In the genomic region with DNA sequence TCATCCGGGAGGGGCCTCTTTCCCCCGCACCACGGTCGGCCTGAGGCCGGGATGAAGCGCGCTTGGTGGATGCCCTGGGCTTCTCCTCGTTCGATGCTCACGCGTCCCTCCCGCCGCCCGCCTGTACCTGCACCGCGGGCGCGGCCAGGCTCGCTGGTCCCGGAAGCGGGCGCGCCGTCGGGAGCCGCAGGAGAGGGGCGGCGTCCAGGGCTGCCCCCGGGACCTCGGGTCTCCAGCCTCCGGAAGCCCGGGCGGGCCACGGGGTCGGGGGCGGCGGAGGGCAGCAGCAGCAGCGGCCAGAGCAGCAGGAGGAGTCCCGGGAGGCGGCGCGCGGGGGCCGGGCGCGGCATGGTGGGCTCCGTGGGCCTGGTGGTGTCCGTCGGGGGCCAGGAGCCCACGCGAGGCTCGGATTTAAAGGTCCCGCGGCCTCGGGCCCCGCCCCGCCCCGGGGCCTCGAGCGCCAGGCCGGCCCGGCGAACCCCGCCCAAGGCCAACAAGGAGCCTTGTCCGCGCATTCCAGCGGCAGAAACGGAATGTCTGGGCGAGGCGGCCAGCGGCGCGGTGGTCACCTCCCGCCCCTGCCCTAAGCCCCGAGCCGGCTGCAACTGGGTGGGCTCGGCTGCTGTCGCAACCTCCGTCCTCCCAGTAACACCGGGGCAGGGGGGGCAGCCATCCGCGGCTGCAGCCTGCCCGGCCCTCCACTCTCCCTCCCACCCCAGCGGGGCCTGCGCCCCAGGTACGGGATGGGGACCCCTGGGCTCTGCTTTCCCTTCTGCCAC, we compare ENCODE assay signal across 8 cellular contexts. TPM values are rescaled to one million over a fixed set of nuclear protein-coding genes. Genes with fewer than 3 reads are reported as not detected.
DNase-seq lines count a peak whose midpoint lies in the region; ATAC-seq, FAIRE-seq and TF ChIP-seq lines count a peak whose summit lies in the region.

A gene with protein sequence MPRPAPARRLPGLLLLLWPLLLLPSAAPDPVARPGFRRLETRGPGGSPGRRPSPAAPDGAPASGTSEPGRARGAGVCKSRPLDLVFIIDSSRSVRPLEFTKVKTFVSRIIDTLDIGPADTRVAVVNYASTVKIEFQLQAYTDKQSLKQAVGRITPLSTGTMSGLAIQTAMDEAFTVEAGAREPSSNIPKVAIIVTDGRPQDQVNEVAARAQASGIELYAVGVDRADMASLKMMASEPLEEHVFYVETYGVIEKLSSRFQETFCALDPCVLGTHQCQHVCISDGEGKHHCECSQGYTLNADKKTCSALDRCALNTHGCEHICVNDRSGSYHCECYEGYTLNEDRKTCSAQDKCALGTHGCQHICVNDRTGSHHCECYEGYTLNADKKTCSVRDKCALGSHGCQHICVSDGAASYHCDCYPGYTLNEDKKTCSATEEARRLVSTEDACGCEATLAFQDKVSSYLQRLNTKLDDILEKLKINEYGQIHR (minus strand): TSS at position 387 of the 779 bp plus-strand sequence. CDS start 37 bp downstream, at position 350.

- TF ChIP-seq POLR2A in HepG2 (IDR thresholded peaks at IDR 0.05; ENCODE audit: insufficient read depth in 1 of 2, low read depth in 2 of 2, low read length in 2 of 2), result peak in 1 of 2 experiments; percentile 57; a peak in 2 of 4 replicates
- no peak for TF ChIP-seq POLR2A in suprapubic skin (IDR thresholded peaks at IDR 0.05)

- H2AFZ ChIP-seq in HepG2 (ENCODE audit: low read length), result peak within 1 kb of the TSS; percentile 51

- TF ChIP-seq CTCF in choroid plexus epithelial cell (conservative IDR thresholded peaks at IDR 0.05; ENCODE audit: low read depth, low read length) (no peak), HepG2 (CRISPR knock-in tag; IDR thresholded peaks at IDR 0.05) (no peak), suprapubic skin (IDR thresholded peaks at IDR 0.05) (no peak)

- H3K4me1 ChIP-seq in HepG2 (ENCODE audit: insufficient read depth, low read length) (peaks cover 85% of the 10 kb centered on the region), suprapubic skin (peaks cover 13% of the 10 kb centered on the region)

- H3K4me2 ChIP-seq in HepG2 (ENCODE audit: low read depth, low read length), result peak within 1 kb of the TSS; percentile 95

- POLR2A ChIA-PET in HepG2 (lab: Yijun Ruan, JAX), result interaction anchor here (0.9 to 8.9 kb wide), 14 partner anchors 10 to 434 kb away, joined by 3 to 109 read pairs (median 4); a partner anchor contains a TSS

- FAIRE-seq in HepG2 (lab: Jason Lieb, UNC), result no peak

- TF ChIP-seq RAD21 in HepG2 (CRISPR knock-in tag; IDR thresholded peaks at IDR 0.05), result 0 out of 2 replicates have a peak, but pooled peaks have one; percentile 9

- H3K4me3 ChIP-seq in MG63 (peak within 1 kb of the TSS; percentile 28), choroid plexus epithelial cell (ENCODE audit: low read depth, low read length) (peak within 1 kb of the TSS; percentile 63), HepG2 (replicated peaks in 1 of 3; ENCODE audit: insufficient read depth in 1 of 3, low read depth in 2 of 3, low read length in 3 of 3) (peak within 1 kb of the TSS; percentile 71 to 89 (median 71)), suprapubic skin (peak within 1 kb of the TSS; percentile 55)

- peak within 1 kb of the TSS; percentile 83 for H3K9ac ChIP-seq in HepG2 (ENCODE audit: insufficient read depth, low read depth, low read length)

- H3K9me3 ChIP-seq in MG63 (no peaks in the 10 kb centered on the region; the same call in 1 of the 2 replicates), HepG2 (ENCODE audit: low read length) (no peaks in the 10 kb centered on the region), suprapubic skin (no peaks in the 10 kb centered on the region)

- TF ChIP-seq EP300 in HepG2 (IDR thresholded peaks at IDR 0.05; ENCODE audit: low read depth in 2 of 2, low read length in 2 of 2) (no peak), HepG2 (CRISPR knock-in tag; IDR thresholded peaks at IDR 0.05; ENCODE audit: borderline replicate concordance) (no peak), suprapubic skin (IDR thresholded peaks at IDR 0.05) (no peak)

- DNase-seq in ELR (ENCODE audit: low read depth), result peak; percentile 60
- peak; percentile 53 for DNase-seq in MG63
- peak; percentile 62 for DNase-seq in choroid plexus epithelial cell (ENCODE audit: low read depth)
- peak; percentile 68 for DNase-seq in HepG2 (ENCODE audit: low spot score)
- DNase-seq in suprapubic skin (ENCODE audit: low spot score in 2 of 2), result peak in 1 of 2 donors; percentile 64
- no peak for DNase-seq in GOT3 (lab: John Stamatoyannopoulos, UW)
- DNase-seq in anterior cingulate cortex (lab: John Stamatoyannopoulos, UW), result no peak

- H3K79me2 ChIP-seq in HepG2 (ENCODE audit: insufficient read depth, low read length), result peaks cover 27% of the 10 kb centered on the region

- peak within 1 kb of the TSS; percentile 72 for H3K27ac ChIP-seq in HepG2 (ENCODE audit: extremely low read length, insufficient read depth, low read length)
- peak within 1 kb of the TSS; percentile 79 for H3K27ac ChIP-seq in suprapubic skin

- no peaks in the 10 kb centered on the region for H3K27me3 ChIP-seq in MG63
- no peaks in the 10 kb centered on the region; a peak in 1 of 5 replicates for H3K27me3 ChIP-seq in HepG2 (ENCODE audit: control insufficient read depth in 1 of 2, insufficient read depth in 2 of 2, low read length in 2 of 2)
- peaks cover 21% of the 10 kb centered on the region for H3K27me3 ChIP-seq in suprapubic skin

- CTCF ChIA-PET in HepG2 (lab: Yijun Ruan, JAX; ENCODE audit: low intra/inter-chr PET ratio, low total read pairs), result interaction anchor here (1.1 to 1.4 kb wide), 2 partner anchors 57 to 81 kb away, joined by 3 to 4 read pairs; no protein-coding TSS in a partner anchor

- intact Hi-C loops in HepG2 (cut with micrococcal nuclease; ENCODE audit: unreplicated experiment), result loop anchor here (1.0 kb wide), 1 partner anchor 56 kb away; no protein-coding TSS in a partner anchor

- WGBS in HepG2 (ENCODE audit: low lambda C conversion rate), result 2% methylated on average over 38 of the region's 86 CpGs
- WGBS in suprapubic skin, result 0% methylated on average over 2 of the region's 86 CpGs

- BruUV-seq in HepG2 (replicated peaks; lab: Mats Ljungman, UMichigan), result no TSS peak

- in situ Hi-C loops in HepG2 (cut with HindIII; ENCODE audit: extremely low pct_ligation_motif_present, low pct_unique_long_range_greater_than_20kb), result loop anchor here (5.0 kb wide), 1 partner anchor 80 kb away; no protein-coding TSS in a partner anchor

- H4K20me1 ChIP-seq in HepG2 (ENCODE audit: insufficient read depth, low read length), result no peaks in the 10 kb centered on the region

- no peaks in the 10 kb centered on the region for H3K36me3 ChIP-seq in MG63
- H3K36me3 ChIP-seq in HepG2 (replicated peaks in 1 of 2; ENCODE audit: control insufficient read depth in 1 of 2, insufficient read depth in 2 of 2, low read length in 2 of 2), result no peaks in the 10 kb centered on the region
- no peaks in the 10 kb centered on the region for H3K36me3 ChIP-seq in suprapubic skin

- ATAC-seq in HepG2, result peak; percentile 81
- no peak for ATAC-seq in HG03097 (IDR thresholded peaks at IDR 0.05; ENCODE audit: low FRiP score, unreplicated experiment)

TF ChIP-seq in HepG2, 621 proteins besides CTCF, POLR2A, EP300 and RAD21 (continues in another document):
- TF ChIP-seq MED1 (CRISPR knock-in tag; IDR thresholded peaks at IDR 0.05) (no peak), NRL (CRISPR knock-in tag; IDR thresholded peaks at IDR 0.05; ENCODE audit: borderline replicate concordance) (peak; percentile 85; the same call in 1 of the 2 replicates), PHF8 (CRISPR knock-in tag; IDR thresholded peaks at IDR 0.05) (peak; percentile 69), SP4 (CRISPR knock-in tag; IDR thresholded peaks at IDR 0.05) (no peak)
- TF ChIP-seq, protein P1, sequence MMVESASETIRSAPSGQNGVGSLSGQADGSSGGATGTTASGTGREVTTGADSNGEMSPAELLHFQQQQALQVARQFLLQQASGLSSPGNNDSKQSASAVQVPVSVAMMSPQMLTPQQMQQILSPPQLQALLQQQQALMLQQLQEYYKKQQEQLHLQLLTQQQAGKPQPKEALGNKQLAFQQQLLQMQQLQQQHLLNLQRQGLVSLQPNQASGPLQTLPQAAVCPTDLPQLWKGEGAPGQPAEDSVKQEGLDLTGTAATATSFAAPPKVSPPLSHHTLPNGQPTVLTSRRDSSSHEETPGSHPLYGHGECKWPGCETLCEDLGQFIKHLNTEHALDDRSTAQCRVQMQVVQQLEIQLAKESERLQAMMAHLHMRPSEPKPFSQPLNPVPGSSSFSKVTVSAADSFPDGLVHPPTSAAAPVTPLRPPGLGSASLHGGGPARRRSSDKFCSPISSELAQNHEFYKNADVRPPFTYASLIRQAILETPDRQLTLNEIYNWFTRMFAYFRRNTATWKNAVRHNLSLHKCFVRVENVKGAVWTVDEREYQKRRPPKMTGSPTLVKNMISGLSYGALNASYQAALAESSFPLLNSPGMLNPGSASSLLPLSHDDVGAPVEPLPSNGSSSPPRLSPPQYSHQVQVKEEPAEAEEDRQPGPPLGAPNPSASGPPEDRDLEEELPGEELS (CRISPR knock-in tag; IDR thresholded peaks at IDR 0.05), result 0 out of 2 replicates have a peak, but pooled peaks have one; percentile 2

RNA-seq across cellular contexts. Expression of the gene that starts here (rescaled TPM):
- 0.15 and 0.76 TPM in 2 replicates for total RNA-seq in MG63 (2014; rRNA removed; shearing (Covaris generic); ENCODE audit: low replicate concordance)
- total RNA-seq in HepG2 (2016; rRNA removed; fragmentation: Illumina TruSeq; extraction: Trizol) (19.2 and 36.1 TPM in 2 replicates), suprapubic skin (under 1 TPM; 0.34 to 0.76 (median 0.60) TPM)
- 2.3 and 3.4 TPM in 2 replicates for total RNA-seq in HepG2 (2016; cell fraction: cytosol; rRNA removed; fragmentation: Illumina TruSeq; extraction: Trizol; ENCODE audit: low read depth)
- total RNA-seq in HepG2 (2016; cell fraction: insoluble cytoplasmic fraction; rRNA removed; fragmentation: Illumina TruSeq; extraction: Trizol), result 16.3 and 36.5 TPM in 2 replicates
- 10.9 and 12.3 TPM in 2 replicates for total RNA-seq in HepG2 (2016; cell fraction: membrane; rRNA removed; fragmentation: Illumina TruSeq; extraction: Trizol)
- 68.9 and 81.8 TPM in 2 replicates for total RNA-seq in HepG2 (2016; cell fraction: nucleus; rRNA removed; fragmentation: Illumina TruSeq; extraction: Trizol)
- polyA plus RNA-seq in HepG2 (2011; rRNA removed), result 191 and 208 TPM in 2 replicates
- 101 and 153 TPM in 2 replicates for polyA plus RNA-seq in HepG2 (2011; cell fraction: cytosol; rRNA removed)
- polyA plus RNA-seq in HepG2 (2011; cell fraction: nucleus; rRNA removed), result 157 and 160 TPM in 2 replicates
- 109 and 194 TPM in 2 replicates for polyA plus RNA-seq in HepG2 (2012)
- 4.3 and 4.6 TPM in 2 replicates for polyA plus RNA-seq in HepG2 (2016; cell fraction: cytosol; fragmentation: Illumina TruSeq; extraction: Trizol; ENCODE audit: low read depth)
- 26.1 and 30.5 TPM in 2 replicates for polyA plus RNA-seq in HepG2 (2016; cell fraction: insoluble cytoplasmic fraction; fragmentation: Illumina TruSeq; extraction: Trizol; ENCODE audit: low read depth)
- polyA plus RNA-seq in HepG2 (2016; cell fraction: membrane; fragmentation: Illumina TruSeq; extraction: Trizol; ENCODE audit: low read depth), result 9.4 and 10.7 TPM in 2 replicates
- 150 and 151 TPM in 2 replicates for polyA plus RNA-seq in HepG2 (2016; cell fraction: nucleus; fragmentation: Illumina TruSeq; extraction: Trizol; ENCODE audit: insufficient read depth, low read depth)
- polyA minus RNA-seq in HepG2 (2011; rRNA and poly(A)+ RNA removed; ENCODE audit: low replicate concordance), result 0.14 and 109 TPM in 2 replicates
- polyA minus RNA-seq in HepG2 (2011; cell fraction: cytosol; rRNA and poly(A)+ RNA removed), result 73.2 and 97.4 TPM in 2 replicates
- polyA minus RNA-seq in HepG2 (2011; cell fraction: nucleus; rRNA and poly(A)+ RNA removed), result 125 and 126 TPM in 2 replicates

Comparison
In these comparisons a context has a peak if more than half of its experiments do, and no peak if none do; other contexts are left out.
1. Peak in DNase-seq and H3K4me3 ChIP-seq in MG63; RNA of the gene not detected or under 1 TPM.
2. DNase-seq: peak in ELR (single experiment), choroid plexus epithelial cell (single experiment) and HepG2 (single experiment); none in GOT3 (single experiment) and anterior cingulate cortex (0 of 58).
3. Peak in every context shown above with its lines, with median percentiles within 50 percentile points of each other: H3K4me3 ChIP-seq.